ENCODE assay signal across 12 cellular contexts in genomic region chr22:25134028-25134427, GRCh38.
A peak's percentile ranks its signal among the peaks of the same experiment; 100 is the strongest.
DNase-seq lines count a peak whose midpoint lies in the region; ATAC-seq and TF ChIP-seq lines count a peak whose summit lies in the region.
"Had no signal": no experiment of that assay in that cellular context is flagged by ENCODE, and none has a peak within 500 bp of the region (broad histone marks: within the 10 kb centered on the region; RNA-seq: fewer than 3 reads in every experiment).

No MANE protein-coding gene starts in this region.

- TF ChIP-seq CTCF in body of pancreas (IDR thresholded peaks at IDR 0.05): no peak
- no peak for TF ChIP-seq CTCF in left lung (IDR thresholded peaks at IDR 0.05)
- TF ChIP-seq CTCF in tibial artery (IDR thresholded peaks at IDR 0.05): no peak
- TF ChIP-seq CTCF in vagina (IDR thresholded peaks at IDR 0.05): no peak

- no peak overlapping the region for H3K4me3 ChIP-seq in body of pancreas
- no peak overlapping the region for H3K4me3 ChIP-seq in left lung
- H3K4me3 ChIP-seq in tibial artery: no peak overlapping the region
- H3K4me3 ChIP-seq in vagina: no peak overlapping the region

- intact Hi-C loops in body of pancreas (cut with DNase I): no loop called here
- intact Hi-C loops in left lung (cut with DNase I): no loop called here
- intact Hi-C loops in tibial artery (cut with DNase I; ENCODE audit: low total_unique reads): no loop called here
- intact Hi-C loops in vagina (cut with DNase I): no loop called here

- 55 to 68% methylated on average over 4 of the region's 4 CpGs for WGBS in body of pancreas, 2 donors

- no peaks in the 10 kb centered on the region for H3K9me3 ChIP-seq in body of pancreas
- no peaks in the 10 kb centered on the region for H3K9me3 ChIP-seq in left lung
- H3K9me3 ChIP-seq in tibial artery: no peaks in the 10 kb centered on the region
- H3K9me3 ChIP-seq in vagina: no peaks in the 10 kb centered on the region

- H3K36me3 ChIP-seq in body of pancreas (replicated peaks in 1 of 2; ENCODE audit: insufficient read depth in 1 of 2, low read depth in 2 of 2) (peaks cover 0 to 1% of the 10 kb centered on the region in 2 donors), left lung (no peaks in the 10 kb centered on the region), tibial artery (peaks cover 0 to 3% (median 0%) of the 10 kb centered on the region in 3 donors), vagina (no peaks in the 10 kb centered on the region)

- H3K27ac ChIP-seq in body of pancreas: peak overlapping the region; percentile 62 to 79 (median 70)
- peak overlapping the region; percentile 49 to 55 for H3K27ac ChIP-seq in left lung
- H3K27ac ChIP-seq in tibial artery: peak overlapping the region; percentile 33 to 52
- H3K27ac ChIP-seq in vagina: no peak overlapping the region

- DNase-seq in NCI-H345 (lab: John Stamatoyannopoulos, UW) (peak; percentile 55), NCI-H345 treated with DMSO at 0.1 percent for 48 hours (lab: John Stamatoyannopoulos, UW; ENCODE audit: unreplicated experiment) (no peak), body of pancreas (peak; percentile 29 to 73 (median 64)), left lung (no peak), tibial artery (no peak), nucleus accumbens (lab: John Stamatoyannopoulos, UW) (no peak), vagina (ENCODE audit: extremely low spot score in 2 of 2) (no peak)
- DNase-seq: DND-41; effector memory CD4-positive, alpha-beta T cell; naive B cell; stimulated activated naive CD8-positive, alpha-beta T cell treated with anti-CD3 and anti-CD28 coated beads, Interleukin-15, Interleukin-2, amounts not matched to agents 100 U/mL and 50 U/mL, for 24 hours had no signal

- H3K4me1 ChIP-seq in body of pancreas: peaks cover 77% of the 10 kb centered on the region
- peaks cover 5 to 65% of the 10 kb centered on the region in 2 donors for H3K4me1 ChIP-seq in left lung
- H3K4me1 ChIP-seq in tibial artery: peaks cover 0 to 75% (median 37%) of the 10 kb centered on the region in 4 donors
- H3K4me1 ChIP-seq in vagina: peaks cover 78% of the 10 kb centered on the region

- TF ChIP-seq POLR2A in body of pancreas (IDR thresholded peaks at IDR 0.05) (no peak), vagina (IDR thresholded peaks at IDR 0.05) (no peak)

- no peaks in the 10 kb centered on the region for H3K27me3 ChIP-seq in body of pancreas
- H3K27me3 ChIP-seq in left lung: no peaks in the 10 kb centered on the region
- no peaks in the 10 kb centered on the region for H3K27me3 ChIP-seq in tibial artery
- H3K27me3 ChIP-seq in vagina: no peaks in the 10 kb centered on the region

- peak; percentile 67 for ATAC-seq in body of pancreas
- peak; percentile 74 for ATAC-seq in left lung
- no peak for ATAC-seq in HG03460 (IDR thresholded peaks at IDR 0.05; ENCODE audit: unreplicated experiment)
- ATAC-seq: stimulated activated naive CD8-positive, alpha-beta T cell treated with anti-CD3 and anti-CD28 coated beads, Interleukin-15, Interleukin-2, amounts not matched to agents 100 U/mL and 50 U/mL, for 24 hours had no signal

Comparison
In these comparisons a context has a peak if more than half of its experiments do, and no peak if none do; other contexts are left out.
1. DNase-seq: peak in NCI-H345 (single experiment) and body of pancreas (4 of 4); none in NCI-H345 treated with DMSO at 0.1 percent for 48 hours (single experiment), left lung (0 of 2), tibial artery (0 of 2), nucleus accumbens (0 of 56) and vagina (0 of 2).